13 cellular contexts compared by ENCODE assay signal in the genomic region with DNA sequence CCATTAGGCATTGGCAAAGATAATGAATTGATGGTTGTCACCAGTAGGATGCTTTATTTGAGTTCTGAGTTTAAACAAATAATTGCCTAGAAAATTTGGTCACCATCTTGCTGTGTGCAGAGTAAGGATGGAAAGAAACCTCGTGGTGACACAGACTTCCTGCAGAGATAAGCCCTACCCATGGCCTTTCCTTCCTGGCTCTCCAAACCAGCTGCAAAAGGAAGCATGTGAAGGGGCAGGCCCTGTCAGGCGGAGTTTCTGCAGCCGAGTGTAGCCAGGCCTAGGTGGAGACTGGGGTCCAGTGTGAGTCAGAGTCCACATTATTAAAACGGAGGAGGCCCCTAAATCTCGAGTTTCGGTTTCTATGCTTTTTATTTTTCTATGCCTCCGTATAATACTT.
DNase-seq lines count a peak whose midpoint lies in the region; ATAC-seq, FAIRE-seq and TF ChIP-seq lines count a peak whose summit lies in the region.
"Had no signal": no experiment of that assay in that cellular context is flagged by ENCODE, and none has a peak within 500 bp of the region (broad histone marks: within the 10 kb centered on the region; RNA-seq: fewer than 3 reads in every experiment).

No MANE protein-coding gene starts in this region.

- H3K4me1 ChIP-seq in CD4-positive, alpha-beta memory T cell (ENCODE audit: insufficient read depth, low read length), result peaks cover 84% of the 10 kb centered on the region

- intact Hi-C loops in CD4-positive, alpha-beta memory T cell (cut with micrococcal nuclease), result no loop called here

- CTCF ChIA-PET in CD4-positive, alpha-beta memory T cell (lab: Charles Lee; ENCODE audit: partially characterized antibody), result interaction anchor here (1.3 to 1.5 kb wide), 3 partner anchors 14 to 85 kb away, joined by 3 to 7 read pairs (median 4); no protein-coding TSS in a partner anchor

- H3K4me3 Mint-ChIP-seq in CD4-positive, alpha-beta memory T cell, result peak overlapping the region in 6 of 8 donors; percentile 32 to 71 (median 57)

- H3K9me3 Mint-ChIP-seq in CD4-positive, alpha-beta memory T cell, result peaks cover 0 to 2% (median 0%) of the 10 kb centered on the region in 8 donors

- no peaks in the 10 kb centered on the region for H3K27me3 Mint-ChIP-seq in CD4-positive, alpha-beta memory T cell

- peak overlapping the region; percentile 3 to 83 (median 70) for H3K27ac Mint-ChIP-seq in CD4-positive, alpha-beta memory T cell

- peaks cover 46% of the 10 kb centered on the region for H3K36me3 ChIP-seq in CD4-positive, alpha-beta memory T cell (ENCODE audit: insufficient read depth, low read length)

- H3K36me3 Mint-ChIP-seq in CD4-positive, alpha-beta memory T cell, result peaks cover 64 to 67% of the 10 kb centered on the region in 2 donors

- no peak for ATAC-seq in HG02642 (IDR thresholded peaks at IDR 0.05; ENCODE audit: poor library complexity, unreplicated experiment)
- ATAC-seq: body of pancreas had no signal

- no peaks in the 10 kb centered on the region for H3K9me3 ChIP-seq in CD4-positive, alpha-beta memory T cell (ENCODE audit: control insufficient read depth in 1 of 2, low read length in 2 of 2)
- H3K9me3 ChIP-seq: body of pancreas had no signal

- peaks cover 52 to 78% (median 65%) of the 10 kb centered on the region in 4 donors for H3K4me1 Mint-ChIP-seq in CD4-positive, alpha-beta memory T cell

- no peak for TF ChIP-seq POLR2A in GM12892 (IDR thresholded peaks at IDR 0.05; ENCODE audit: low read depth, low read length)

- H3K27ac ChIP-seq in CD4-positive, alpha-beta memory T cell (ENCODE audit: low read depth, low read length), result no peak overlapping the region
- H3K27ac ChIP-seq: body of pancreas had no signal

- H3K4me3 ChIP-seq in CD4-positive, alpha-beta memory T cell (ENCODE audit: low read length in 2 of 2), result no peak overlapping the region
- H3K4me3 ChIP-seq: body of pancreas had no signal

- FAIRE-seq in frontal cortex (lab: Jason Lieb, UNC) (no peak), GM12892 (lab: Jason Lieb, UNC) (no peak)

- DNase-seq in CD4-positive, alpha-beta memory T cell, result peak in 2 of 5 donors; percentile 19 to 57
- peak; percentile 28 for DNase-seq in MV-4-11 (lab: John Stamatoyannopoulos, UW)
- peak; percentile 80 for DNase-seq in dermis blood vessel endothelial cell
- DNase-seq in lung microvascular endothelial cell (ENCODE audit: low read depth in 2 of 2), result peak; percentile 64 to 81
- DNase-seq in frontal cortex (ENCODE audit: low spot score in 2 of 2), result no peak
- no peak for DNase-seq in GM12892 (ENCODE audit: insufficient read length)
- no peak for DNase-seq in SK-N-DZ (ENCODE audit: low spot score)
- DNase-seq: body of pancreas; H7; NCI-H1694; stimulated activated CD4-positive, alpha-beta T cell treated with anti-CD3 and anti-CD28 coated beads, Interleukin-1b, Interleukin-23, amount 100 ng/mL, for 48 hours; stimulated activated naive CD4-positive, alpha-beta T cell treated with Interleukin-2 at 50 U/mL for 16 hours had no signal

- POLR2A ChIA-PET in CD4-positive, alpha-beta memory T cell (lab: Charles Lee; ENCODE audit: partially characterized antibody), result interaction anchor here (0.7 to 1.5 kb wide), 6 partner anchors 14 to 219 kb away, joined by 3 to 8 read pairs (median 4); partner anchors contain the start of gene ADSL

- no peaks in the 10 kb centered on the region for H3K27me3 ChIP-seq in CD4-positive, alpha-beta memory T cell (ENCODE audit: insufficient read depth, low read length)
- H3K27me3 ChIP-seq: body of pancreas had no signal

Comparison
In these comparisons a context has a peak if more than half of its experiments do, and no peak if none do; other contexts are left out.
1. DNase-seq: peak in MV-4-11 (single experiment), dermis blood vessel endothelial cell (single experiment) and lung microvascular endothelial cell (2 of 2); none in frontal cortex (0 of 2), GM12892 (single experiment) and SK-N-DZ (single experiment).